16 cellular contexts compared by ENCODE assay signal in the genomic region with DNA sequence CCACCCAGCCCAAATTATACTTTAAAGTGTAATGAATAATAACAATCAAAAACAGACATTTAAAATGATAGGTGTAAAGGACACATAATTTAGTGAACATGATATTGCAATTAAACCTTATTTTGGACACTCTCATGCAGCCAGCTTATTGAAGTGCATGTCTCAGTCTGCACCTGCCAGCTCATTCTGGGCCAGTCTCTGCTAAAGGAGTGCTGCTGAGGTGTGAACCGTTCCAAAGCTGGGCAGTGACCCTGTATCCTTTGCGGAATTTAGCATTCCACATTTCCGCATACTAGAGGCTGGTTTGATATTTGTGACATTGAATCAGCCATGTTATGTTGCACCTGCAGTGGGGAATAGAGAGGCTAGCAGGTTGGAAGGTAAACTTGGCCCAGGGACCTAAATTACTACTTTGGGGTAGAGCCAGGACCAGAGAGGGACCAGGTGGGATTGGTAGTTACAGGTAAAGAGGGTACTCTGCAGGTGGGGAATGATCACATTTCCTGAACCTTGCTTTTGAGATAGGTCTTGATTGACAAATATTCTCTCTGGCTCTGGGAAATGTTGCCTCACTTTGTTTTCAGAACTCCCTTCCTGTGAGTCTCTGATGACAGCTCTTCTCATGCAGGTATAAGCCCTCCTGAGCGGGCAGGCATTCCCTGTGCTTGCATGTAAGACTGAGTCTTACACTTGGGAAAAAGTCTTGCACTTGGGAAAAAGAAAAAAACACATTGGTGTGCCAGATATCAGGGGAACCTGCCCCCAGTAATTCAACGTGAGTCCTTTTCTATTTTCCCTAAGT.
"Had no signal": no experiment of that assay in that cellular context is flagged by ENCODE, and none has a peak within 500 bp of the region (broad histone marks: within the 10 kb centered on the region; RNA-seq: fewer than 3 reads in every experiment).

No MANE protein-coding gene starts in this region.

- H3K9me3 Mint-ChIP-seq: activated T-helper 2 cell treated with anti-CD3 and anti-CD28 coated beads, Interferon-gamma antibody, Interleukin-2, Interleukin-4, amounts not matched to agents 10 μg/mL and 5 μg/mL and 100 μg/mL, durations not matched to agents 14 hours and 24 hours and 36 hours; natural killer cell had no signal

- H3K9me3 ChIP-seq: ascending aorta, tibial artery, vagina had no signal

- H3K27me3 Mint-ChIP-seq: activated naive CD4-positive, alpha-beta T cell treated with anti-CD3 and anti-CD28 coated beads, Interleukin-2, amount 10 ng/mL, durations not matched to agents 7 days and 5 days had no signal

- H3K36me3 ChIP-seq: ascending aorta, tibial artery, vagina had no signal

- H3K4me3 Mint-ChIP-seq: activated naive CD4-positive, alpha-beta T cell treated with anti-CD3 and anti-CD28 coated beads, Interleukin-2, amount 10 ng/mL, durations not matched to agents 7 days and 5 days; natural killer cell had no signal

- ATAC-seq: left ventricle myocardium superior, natural killer cell had no signal

- H3K27me3 ChIP-seq: ascending aorta, tibial artery, vagina had no signal

- H3K27ac ChIP-seq: ascending aorta, skin epidermis, tibial artery, vagina had no signal

- H3K4me3 ChIP-seq: ascending aorta, skin epidermis, tibial artery, vagina had no signal

- H3K36me3 Mint-ChIP-seq: natural killer cell had no signal

- H3K27ac Mint-ChIP-seq: activated naive CD4-positive, alpha-beta T cell treated with anti-CD3 and anti-CD28 coated beads, Interleukin-2, amount 10 ng/mL, durations not matched to agents 7 days and 5 days; activated T-helper 2 cell treated with anti-CD3 and anti-CD28 coated beads, Interferon-gamma antibody, Interleukin-2, Interleukin-4, amounts not matched to agents 10 μg/mL and 5 μg/mL and 100 μg/mL, durations not matched to agents 14 hours and 24 hours and 36 hours; natural killer cell had no signal

- H3K4me1 ChIP-seq: ascending aorta, vagina had no signal

- H3K4me1 Mint-ChIP-seq: activated naive CD4-positive, alpha-beta T cell treated with anti-CD3 and anti-CD28 coated beads, Interleukin-2, amount 10 ng/mL, durations not matched to agents 7 days and 5 days had no signal

- DNase-seq: activated CD4-positive, alpha-beta T cell treated with anti-CD3 and anti-CD28 coated beads, Interleukin-2, amount 50 U/mL, for 48 hours; activated naive CD4-positive, alpha-beta T cell treated with anti-CD3 and anti-CD28 coated beads, Interleukin-2, amount 10 ng/mL, durations not matched to agents 7 days and 5 days; activated T-cell treated with anti-CD3 and anti-CD28 coated beads, Interleukin-2, amount 50 U/mL, for 1 hour; left ventricle myocardium superior; mesenchymal stem cell; natural killer cell; nucleus accumbens; posterior cingulate gyrus; stimulated activated CD4-positive, alpha-beta T cell treated with anti-CD3 and anti-CD28 coated beads, Interleukin-15, amount 100 ng/mL, for 24 hours; stimulated activated CD4-positive, alpha-beta T cell treated with anti-CD3 and anti-CD28 coated beads, Interleukin-4, amount 100 ng/mL, for 24 hours; stimulated activated naive CD4-positive, alpha-beta T cell; tibial artery had no signal
